8 cellular contexts compared by ENCODE assay signal in genomic region chr2:38602136-38602731, GRCh38. TPM values are rescaled to one million over a fixed set of nuclear protein-coding genes. Genes with fewer than 3 reads are reported as not detected.
DNase-seq lines count a peak whose midpoint lies in the region; ATAC-seq and TF ChIP-seq lines count a peak whose summit lies in the region.

No MANE protein-coding gene starts in this region.

- CTCF ChIA-PET in activated CD4-positive, alpha-beta T cell treated with anti-CD3 and anti-CD28 coated beads, Interleukin-2, amount 10 ng/mL, durations not matched to agents 7 days and 5 days (lab: Charles Lee), result interaction anchor here (0.7 to 6.0 kb wide), 12 partner anchors 12 to 134 kb away, joined by 3 to 61 read pairs (median 6); partner anchors contain the start of gene GALM

- POLR2A ChIA-PET in activated CD4-positive, alpha-beta T cell treated with anti-CD3 and anti-CD28 coated beads, Interleukin-2, amount 10 ng/mL, durations not matched to agents 7 days and 5 days (lab: Charles Lee), result interaction anchor here (0.6 to 3.4 kb wide), 4 partner anchors 61 to 149 kb away, joined by 5 to 16 read pairs (median 10); partner anchors contain the start of genes GALM and SRSF7

- no peaks in the 10 kb centered on the region for H3K9me3 Mint-ChIP-seq in activated CD4-positive, alpha-beta T cell treated with anti-CD3 and anti-CD28 coated beads, Interleukin-2, amount 10 ng/mL, durations not matched to agents 7 days and 5 days
- H3K9me3 Mint-ChIP-seq in memory B cell, result no peaks in the 10 kb centered on the region

- no peaks in the 10 kb centered on the region for H3K27me3 ChIP-seq in dorsolateral prefrontal cortex

- H3K27ac Mint-ChIP-seq in activated CD4-positive, alpha-beta T cell treated with anti-CD3 and anti-CD28 coated beads, Interleukin-2, amount 10 ng/mL, durations not matched to agents 7 days and 5 days, result peak overlapping the region; percentile 88
- no peak overlapping the region for H3K27ac Mint-ChIP-seq in memory B cell

- peak overlapping the region; percentile 85 for H3K4me3 Mint-ChIP-seq in activated CD4-positive, alpha-beta T cell treated with anti-CD3 and anti-CD28 coated beads, Interleukin-2, amount 10 ng/mL, durations not matched to agents 7 days and 5 days
- peak overlapping the region; percentile 78 for H3K4me3 Mint-ChIP-seq in memory B cell

- H3K4me1 Mint-ChIP-seq in activated CD4-positive, alpha-beta T cell treated with anti-CD3 and anti-CD28 coated beads, Interleukin-2, amount 10 ng/mL, durations not matched to agents 7 days and 5 days, result peaks cover 47% of the 10 kb centered on the region
- peaks cover 7% of the 10 kb centered on the region for H3K4me1 Mint-ChIP-seq in memory B cell

- TF ChIP-seq CTCF in 22Rv1 (IDR thresholded peaks at IDR 0.05) (no peak), dorsolateral prefrontal cortex (IDR thresholded peaks at IDR 0.05 in 54 of 56, conservative IDR thresholded peaks at IDR 0.05 in 2 of 56; ENCODE audit: low read depth in 1 of 56, partially characterized antibody in 56 of 56) (no peak)

- H3K27ac ChIP-seq in 22Rv1 (peak overlapping the region; percentile 79), dorsolateral prefrontal cortex (peak overlapping the region; percentile 67 to 99 (median 96))

- peak overlapping the region; percentile 69 to 99 (median 91) for H3K4me3 ChIP-seq in dorsolateral prefrontal cortex

- H3K36me3 Mint-ChIP-seq in activated CD4-positive, alpha-beta T cell treated with anti-CD3 and anti-CD28 coated beads, Interleukin-2, amount 10 ng/mL, durations not matched to agents 7 days and 5 days (ENCODE audit: low read depth), result peaks cover 6% of the 10 kb centered on the region
- H3K36me3 Mint-ChIP-seq in memory B cell, result no peaks in the 10 kb centered on the region

- ATAC-seq in GM19372 (IDR thresholded peaks at IDR 0.05; ENCODE audit: low read depth, unreplicated experiment) (peak; percentile 7), HG03571 (IDR thresholded peaks at IDR 0.05; ENCODE audit: unreplicated experiment) (peak; percentile 5), memory B cell (ENCODE audit: low read depth) (no peak)

- intact Hi-C loops in dorsolateral prefrontal cortex (cut with DNase I), result loop anchor here (2.0 to 10.0 kb wide), 9 partner anchors 65 to 1517 kb away; partner anchors contain the start of genes ATL2 (in 2 of the 2), GALM (in 2 of the 2), GPATCH11 (in 1 of the 2) and HEATR5B (in 1 of the 2)

- DNase-seq in activated CD4-positive, alpha-beta T cell treated with anti-CD3 and anti-CD28 coated beads, Interleukin-2, amount 10 ng/mL, durations not matched to agents 7 days and 5 days, result peak; percentile 39
- DNase-seq in dorsolateral prefrontal cortex (peak in 7 of 10 donors; percentile 22 to 62 (median 40)), memory B cell (ENCODE audit: low spot score in 2 of 2) (peak; percentile 25 to 48), COR-L47 (lab: John Stamatoyannopoulos, UW) (no peak)
- DNase-seq in stimulated activated naive CD4-positive, alpha-beta T cell (lab: John Stamatoyannopoulos, UW), result peak in 5 of 6 experiments; percentile 11 to 45 (median 40)

- no peaks in the 10 kb centered on the region for H3K27me3 Mint-ChIP-seq in activated CD4-positive, alpha-beta T cell treated with anti-CD3 and anti-CD28 coated beads, Interleukin-2, amount 10 ng/mL, durations not matched to agents 7 days and 5 days
- H3K27me3 Mint-ChIP-seq in memory B cell, result peaks cover 12% of the 10 kb centered on the region

RNA-seq across cellular contexts. Expression of gene HNRNPLL, which starts 0.5 kb away (rescaled TPM):
- 10 to 100 TPM; 54.2 to 55.8 TPM for total RNA-seq in activated CD4-positive, alpha-beta T cell treated with anti-CD3 and anti-CD28 coated beads, Interleukin-2, amount 10 ng/mL, durations not matched to agents 7 days and 5 days
- 10 to 100 TPM; 43.5 to 94.0 (median 69.3) TPM for total RNA-seq in dorsolateral prefrontal cortex
